Comparison of ENCODE assay signal across 11 cellular contexts in the genomic region with DNA sequence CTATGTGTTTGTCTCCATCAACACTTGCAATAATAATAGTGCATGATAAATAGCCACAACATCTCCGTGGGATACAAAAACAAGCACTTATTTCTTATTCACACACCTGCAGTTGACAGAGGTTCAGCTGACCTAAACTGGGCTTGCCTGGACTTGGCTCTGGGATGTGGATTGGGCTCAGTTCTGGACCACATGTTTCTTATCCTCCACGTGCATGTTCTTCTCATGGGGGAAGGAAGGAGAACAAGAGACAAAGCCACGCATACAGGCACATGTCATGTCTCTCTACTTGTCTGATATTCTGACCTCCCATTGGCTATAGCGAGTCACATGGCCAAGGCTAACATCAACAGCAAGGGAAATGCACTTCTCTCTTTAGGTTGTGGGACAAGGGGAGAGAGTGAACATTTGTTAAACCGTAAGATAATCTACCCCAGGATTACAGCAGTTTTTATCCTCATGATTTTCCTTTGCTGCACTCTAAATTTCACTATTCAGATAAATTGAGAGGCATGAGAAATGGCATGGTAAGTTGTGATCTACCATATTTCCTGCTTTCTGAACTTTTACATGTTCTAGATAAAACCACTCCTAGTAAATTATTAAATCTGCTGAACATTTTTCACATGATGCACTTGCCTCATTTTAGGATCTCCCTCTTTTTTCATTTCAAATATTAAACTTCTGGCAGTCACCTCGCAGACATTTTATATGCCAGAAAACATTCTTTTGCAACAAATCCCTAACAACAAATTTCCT. TPM values are rescaled to one million over a fixed set of nuclear protein-coding genes. Genes with fewer than 3 reads are reported as not detected.
DNase-seq lines count a peak whose midpoint lies in the region; ATAC-seq and TF ChIP-seq lines count a peak whose summit lies in the region.
"Had no signal": no experiment of that assay in that cellular context is flagged by ENCODE, and none has a peak within 500 bp of the region (broad histone marks: within the 10 kb centered on the region; RNA-seq: fewer than 3 reads in every experiment).

No MANE protein-coding gene starts in this region.

- H3K56ac ChIP-seq in H9 (ENCODE audit: insufficient read length, low read depth, low read length), result no peak overlapping the region

- H3K9me3 ChIP-seq in H9 (ENCODE audit: control insufficient read depth, low read depth, low read length), result no peaks in the 10 kb centered on the region
- no peaks in the 10 kb centered on the region for H3K9me3 ChIP-seq in Loucy (ENCODE audit: insufficient read depth, low read depth, low read length)

- H4K8ac ChIP-seq in H9 (replicated peaks; ENCODE audit: insufficient read length, low read depth, low read length), result no peak overlapping the region

- H2BK20ac ChIP-seq in H9 (ENCODE audit: low read depth, low read length, poor library complexity, severe bottlenecking), result no peak overlapping the region

- H3F3A ChIP-seq in Loucy (ENCODE audit: low read depth), result no peaks in the 10 kb centered on the region

- H3K36me3 Mint-ChIP-seq in H9 (ENCODE audit: insufficient read depth in 1 of 3, low read depth in 3 of 3) (no peaks in the 10 kb centered on the region), immature natural killer cell (no peaks in the 10 kb centered on the region)
- H3K36me3 Mint-ChIP-seq: stimulated activated effector memory CD8-positive, alpha-beta T cell treated with anti-CD3 and anti-CD28 coated beads, Interleukin-12 subunit alpha, Interleukin-12 subunit beta, amount 100 ng/mL, for 72 hours had no signal

- H3K4ac ChIP-seq in H9 (ENCODE audit: low read depth, low read length), result no peak overlapping the region

- H3K9me2 ChIP-seq in Loucy (replicated peaks; ENCODE audit: low read depth, low read length), result no peaks in the 10 kb centered on the region

- H3K4me3 Mint-ChIP-seq in H9, result no peak overlapping the region
- H3K4me3 Mint-ChIP-seq in immature natural killer cell, result peak overlapping the region; percentile 47 to 77 (median 56)
- H3K4me3 Mint-ChIP-seq: stimulated activated effector memory CD8-positive, alpha-beta T cell treated with anti-CD3 and anti-CD28 coated beads, Interleukin-12 subunit alpha, Interleukin-12 subunit beta, amount 100 ng/mL, for 72 hours had no signal

- H3K27me3 ChIP-seq in H9 (ENCODE audit: insufficient read depth, low read length) (no peaks in the 10 kb centered on the region), Loucy (ENCODE audit: insufficient read depth, low read length, poor library complexity, severe bottlenecking) (no peaks in the 10 kb centered on the region)

- H2BK12ac ChIP-seq in H9 (ENCODE audit: insufficient read length, low read depth, low read length), result no peak overlapping the region

- peaks cover 3% of the 10 kb centered on the region; the same call in 1 of the 2 replicates for H3K27me3 Mint-ChIP-seq in H9 (ENCODE audit: low read depth)
- peaks cover 0 to 2% (median 0%) of the 10 kb centered on the region in 3 donors for H3K27me3 Mint-ChIP-seq in immature natural killer cell (ENCODE audit: low read depth in 3 of 3)

- H3K79me1 ChIP-seq in H9 (ENCODE audit: insufficient read depth, low read depth, low read length, poor library complexity, severe bottlenecking), result no peaks in the 10 kb centered on the region

- H3K27ac ChIP-seq in H9 (ENCODE audit: insufficient read length, low read depth, low read length), result no peak overlapping the region

- H3K9me3 Mint-ChIP-seq in H9 (no peaks in the 10 kb centered on the region), immature natural killer cell (no peaks in the 10 kb centered on the region)
- H3K9me3 Mint-ChIP-seq: stimulated activated effector memory CD8-positive, alpha-beta T cell treated with anti-CD3 and anti-CD28 coated beads, Interleukin-12 subunit alpha, Interleukin-12 subunit beta, amount 100 ng/mL, for 72 hours had no signal

- intact Hi-C loops in left cardiac atrium (cut with DNase I), result no loop called here

- no peaks in the 10 kb centered on the region for H3K23me2 ChIP-seq in H9 (ENCODE audit: insufficient read length, low read depth, low read length, poor library complexity, severe bottlenecking)

- no peaks in the 10 kb centered on the region for H3K36me3 ChIP-seq in Loucy (ENCODE audit: insufficient read depth, low read length)

- no peak overlapping the region for H4K5ac ChIP-seq in H9 (ENCODE audit: insufficient read length, low read depth, low read length)

- peak overlapping the region; percentile 65 for H2AFZ ChIP-seq in H9 (ENCODE audit: low read length)
- peak overlapping the region; percentile 60 for H2AFZ ChIP-seq in Loucy (ENCODE audit: low read length)

- H3K9ac ChIP-seq in H9 (ENCODE audit: extremely low read depth, insufficient read length, low read length) (no peak overlapping the region), Loucy (ENCODE audit: low read depth, low read length, poor library complexity, severe bottlenecking) (no peak overlapping the region)

- H3T11ph ChIP-seq in H9 (ENCODE audit: low read length), result no peak overlapping the region

- H3K4me2 ChIP-seq in H9 (ENCODE audit: insufficient read depth, insufficient read length, low read length) (no peak overlapping the region), Loucy (ENCODE audit: low read depth, low read length, poor library complexity, severe bottlenecking) (peak overlapping the region; percentile 22)

- no peak overlapping the region for H2BK120ac ChIP-seq in H9 (ENCODE audit: low read depth, low read length, poor library complexity, severe bottlenecking)

- no peak overlapping the region for H3K14ac ChIP-seq in H9 (ENCODE audit: insufficient read depth, low read length)

- no peak overlapping the region for H3K23ac ChIP-seq in H9 (ENCODE audit: insufficient read length, low read depth, low read length)

- no peak overlapping the region for H2BK5ac ChIP-seq in H9 (ENCODE audit: insufficient read length, low read length)

- no peak overlapping the region for H3K18ac ChIP-seq in H9 (ENCODE audit: insufficient read length, low read depth, low read length)

- ATAC-seq in GM18867 (IDR thresholded peaks at IDR 0.05; ENCODE audit: unreplicated experiment) (peak; percentile 83), left cardiac atrium (no peak)
- ATAC-seq: stimulated activated effector memory CD8-positive, alpha-beta T cell treated with anti-CD3 and anti-CD28 coated beads, Interleukin-12 subunit alpha, Interleukin-12 subunit beta, amount 100 ng/mL, for 72 hours had no signal

- H3K4me1 Mint-ChIP-seq in H9 (peaks cover 0 to 4% of the 10 kb centered on the region in 2 experiments; a peak in 1 of 4 replicates), immature natural killer cell (peaks cover 25 to 68% of the 10 kb centered on the region in 2 donors)

- no peak overlapping the region; a peak in 1 of 7 replicates for H3K27ac Mint-ChIP-seq in H9
- H3K27ac Mint-ChIP-seq in immature natural killer cell, result peak overlapping the region in 5 of 6 donors; percentile 12 to 60 (median 21)
- H3K27ac Mint-ChIP-seq: stimulated activated effector memory CD8-positive, alpha-beta T cell treated with anti-CD3 and anti-CD28 coated beads, Interleukin-12 subunit alpha, Interleukin-12 subunit beta, amount 100 ng/mL, for 72 hours had no signal

- no peak overlapping the region for H4K91ac ChIP-seq in H9 (ENCODE audit: insufficient read length, low read depth, low read length)

- no peak overlapping the region for H2BK15ac ChIP-seq in H9 (ENCODE audit: low read depth, low read length)

- TF ChIP-seq CTCF in H9 (conservative IDR thresholded peaks at IDR 0.05), result no peak
- TF ChIP-seq CTCF in Loucy (conservative IDR thresholded peaks at IDR 0.05; ENCODE audit: low read length), result no peak

- H3K4me3 ChIP-seq in Loucy (ENCODE audit: low read length, poor library complexity, severe bottlenecking), result no peak overlapping the region

- no peaks in the 10 kb centered on the region for H3K79me2 ChIP-seq in H9 (ENCODE audit: insufficient read depth, low read length)
- H3K79me2 ChIP-seq in Loucy (ENCODE audit: insufficient read depth, low read length), result no peaks in the 10 kb centered on the region

- H2AK5ac ChIP-seq in H9 (ENCODE audit: insufficient read length, low read length), result no peak overlapping the region

- WGBS in H9 (ENCODE audit: extremely low coverage, insufficient read length, low lambda C conversion rate), result no CpG with 5 or more reads among the region's 6 CpGs

- H3K4me1 ChIP-seq in H9 (ENCODE audit: insufficient read depth, low read length) (no peaks in the 10 kb centered on the region), Loucy (ENCODE audit: insufficient read depth, low read length, poor library complexity, severe bottlenecking) (no peaks in the 10 kb centered on the region)

- DNase-seq in H9 (no peak), immature natural killer cell (no peak), left cardiac atrium (no peak), RPMI8226 (no peak), NCI-H146 treated with DMSO at 0.1 percent for 48 hours (lab: John Stamatoyannopoulos, UW; ENCODE audit: unreplicated experiment) (no peak), GM19240 (ENCODE audit: insufficient read length, low spot score) (no peak)
- DNase-seq: activated T-cell treated with anti-CD3 and anti-CD28 coated beads, Interleukin-2, amount 50 U/mL, for 1 hour; effector CD4-positive, alpha-beta T cell had no signal

- H4K20me1 ChIP-seq in H9 (ENCODE audit: control insufficient read depth, insufficient read depth, insufficient read length) (no peaks in the 10 kb centered on the region), Loucy (ENCODE audit: insufficient read depth, low read length, poor library complexity, severe bottlenecking) (no peaks in the 10 kb centered on the region)

RNA-seq across cellular contexts. Expression of a gene that starts 33.7 kb away (rescaled TPM):
- total RNA-seq in H9 (2021), result 0.63 and 0.88 TPM in 2 replicates
- not detected for polyA plus RNA-seq in immature natural killer cell
- 1 to 10 TPM; 2.4 to 3.8 TPM for total RNA-seq in left cardiac atrium

RNA-seq across cellular contexts. Expression of a gene that starts 49.0 kb away (rescaled TPM):
- total RNA-seq in H9 (2021) (22.2 and 22.5 TPM in 2 replicates), left cardiac atrium (10 to 100 TPM; 45.4 to 90.7 TPM)
- 10 to 100 TPM; 37.0 to 67.8 (median 53.3) TPM for polyA plus RNA-seq in immature natural killer cell

Comparison
In these comparisons a context has a peak if more than half of its experiments do, and no peak if none do; other contexts are left out.
1. H3K27ac Mint-ChIP-seq: peak in immature natural killer cell (5 of 6); none in H9 (0 of 3).
2. H3K4me3 Mint-ChIP-seq: peak in immature natural killer cell (5 of 5); none in H9 (0 of 2).